26 cellular contexts compared by ENCODE assay signal in genomic region chr9:33908749-33909148, GRCh38.
"Had no signal": no experiment of that assay in that cellular context is flagged by ENCODE, and none has a peak within 500 bp of the region (broad histone marks: within the 10 kb centered on the region; RNA-seq: fewer than 3 reads in every experiment).

No MANE protein-coding gene starts in this region.

- FAIRE-seq: urothelium cell line had no signal

- H3K4me3 Mint-ChIP-seq: mesothelial cell of epicardium; naive B cell; natural killer cell; nephron progenitor cell; neural progenitor cell; stimulated activated effector memory CD8-positive, alpha-beta T cell treated with anti-CD3 and anti-CD28 coated beads, Interleukin-12 subunit alpha, Interleukin-12 subunit beta, amount 100 ng/mL, for 72 hours; stimulated activated naive CD8-positive, alpha-beta T cell treated with anti-CD3 and anti-CD28 coated beads, Interleukin-15, Interleukin-2, amounts not matched to agents 100 ng/mL and 50 ng/mL, for 24 hours had no signal

- H3K4me1 ChIP-seq: suprapubic skin, upper lobe of right lung had no signal

- ATAC-seq: natural killer cell; sciatic nerve; stimulated activated effector memory CD8-positive, alpha-beta T cell treated with anti-CD3 and anti-CD28 coated beads, Interleukin-12 subunit alpha, Interleukin-12 subunit beta, amount 100 ng/mL, for 72 hours; upper lobe of right lung had no signal

- H3K27me3 Mint-ChIP-seq: naive B cell; progenitor cell of endocrine pancreas; stimulated activated naive CD8-positive, alpha-beta T cell treated with anti-CD3 and anti-CD28 coated beads, Interleukin-15, Interleukin-2, amounts not matched to agents 100 ng/mL and 50 ng/mL, for 24 hours had no signal

- H3K4me1 Mint-ChIP-seq: nephron progenitor cell had no signal

- H3K9me3 Mint-ChIP-seq: mesothelial cell of epicardium; naive B cell; natural killer cell; nephron progenitor cell; neural progenitor cell; stimulated activated effector memory CD8-positive, alpha-beta T cell treated with anti-CD3 and anti-CD28 coated beads, Interleukin-12 subunit alpha, Interleukin-12 subunit beta, amount 100 ng/mL, for 72 hours; stimulated activated naive CD8-positive, alpha-beta T cell treated with anti-CD3 and anti-CD28 coated beads, Interleukin-15, Interleukin-2, amounts not matched to agents 100 ng/mL and 50 ng/mL, for 24 hours had no signal

- H3K9me3 ChIP-seq: left ventricle myocardium inferior, neutrophil, ovary, right atrium auricular region, suprapubic skin, thoracic aorta, tibial artery, upper lobe of right lung had no signal

- H3K27me3 ChIP-seq: hepatocyte, neural progenitor cell, neutrophil, ovary, right atrium auricular region, suprapubic skin, tibial artery, upper lobe of right lung had no signal

- H3K4me2 ChIP-seq: hepatocyte, neural progenitor cell had no signal

- H3K36me3 Mint-ChIP-seq: natural killer cell had no signal

- H2AFZ ChIP-seq: hepatocyte, neural progenitor cell had no signal

- H3K4me3 ChIP-seq: hepatocyte, left ventricle myocardium inferior, lung, neural progenitor cell, ovary, right atrium auricular region, skin epidermis, suprapubic skin, thoracic aorta, tibial artery, upper lobe of right lung had no signal

- H3K27ac ChIP-seq: hepatocyte, left ventricle myocardium inferior, neural progenitor cell, neutrophil, ovary, right atrium auricular region, skin epidermis, suprapubic skin, thoracic aorta, tibial artery, upper lobe of right lung had no signal

- H3K36me3 ChIP-seq: ovary had no signal

- H3K27ac Mint-ChIP-seq: mesothelial cell of epicardium; nephron progenitor cell; neural progenitor cell; progenitor cell of endocrine pancreas; stimulated activated effector memory CD8-positive, alpha-beta T cell treated with anti-CD3 and anti-CD28 coated beads, Interleukin-12 subunit alpha, Interleukin-12 subunit beta, amount 100 ng/mL, for 72 hours; stimulated activated naive CD8-positive, alpha-beta T cell treated with anti-CD3 and anti-CD28 coated beads, Interleukin-15, Interleukin-2, amounts not matched to agents 100 ng/mL and 50 ng/mL, for 24 hours had no signal

- DNase-seq: islet precursor cell; left ventricle myocardium inferior; naive B cell; natural killer cell; nephron progenitor cell; occipital lobe; ovary; stimulated activated CD4-positive, alpha-beta T cell treated with anti-CD3 and anti-CD28 coated beads, Interleukin-4, amount 100 ng/mL, for 24 hours; stimulated activated naive CD4-positive, alpha-beta T cell; tibial artery; trophoblast cell; upper lobe of right lung had no signal

- H3K9ac ChIP-seq: neural progenitor cell had no signal
